In genomic region chrX:129039176-129039575, GRCh38 we compare ENCODE assay signal across 16 cellular contexts.
A peak's percentile ranks its signal among the peaks of the same experiment; 100 is the strongest.
DNase-seq lines count a peak whose midpoint lies in the region; ATAC-seq, FAIRE-seq and TF ChIP-seq lines count a peak whose summit lies in the region.
"Had no signal": no experiment of that assay in that cellular context is flagged by ENCODE, and none has a peak within 500 bp of the region (broad histone marks: within the 10 kb centered on the region; RNA-seq: fewer than 3 reads in every experiment).

No MANE protein-coding gene starts in this region.

- H3K4me1 ChIP-seq in osteoblast (ENCODE audit: insufficient read depth, low read length): no peaks in the 10 kb centered on the region
- H3K4me1 ChIP-seq in left ventricle myocardium inferior: no peaks in the 10 kb centered on the region
- H3K4me1 ChIP-seq: BLaER1 treated with 17β-estradiol and CSF1 and Interleukin-3, amounts not matched to agents 10 nM and 100 nM had no signal

- H3K4me2 ChIP-seq in osteoblast (ENCODE audit: insufficient read depth, low read length): no peak overlapping the region
- H3K4me2 ChIP-seq: BLaER1 treated with 17β-estradiol and CSF1 and Interleukin-3, amounts not matched to agents 10 nM and 100 nM; GM23338 had no signal

- POLR2A ChIA-PET in WTC11 (lab: Charles Lee): no interaction called here

- H4K20me1 ChIP-seq in osteoblast (ENCODE audit: insufficient read depth, low read length): no peaks in the 10 kb centered on the region

- FAIRE-seq in GM19239 (lab: Jason Lieb, UNC): no peak
- FAIRE-seq: GM12891 had no signal

- H3K27me3 Mint-ChIP-seq in WTC11 (ENCODE audit: low read depth): no peaks in the 10 kb centered on the region
- H3K27me3 Mint-ChIP-seq: CD4-positive, CD25-positive, alpha-beta regulatory T cell had no signal

- H3K36me3 ChIP-seq in osteoblast (ENCODE audit: insufficient read depth, low read length) (no peaks in the 10 kb centered on the region), left ventricle myocardium inferior (no peaks in the 10 kb centered on the region)
- H3K36me3 ChIP-seq: BLaER1 treated with 17β-estradiol and CSF1 and Interleukin-3, amounts not matched to agents 10 nM and 100 nM had no signal

- H3K4me1 Mint-ChIP-seq in WTC11: peaks cover 24% of the 10 kb centered on the region
- H3K4me1 Mint-ChIP-seq: CD4-positive, CD25-positive, alpha-beta regulatory T cell; GM23338 had no signal

- H3K27ac Mint-ChIP-seq in WTC11: 0 out of 2 replicates have a peak overlapping the region, but pooled peaks have one; percentile 41
- H3K27ac Mint-ChIP-seq: CD4-positive, CD25-positive, alpha-beta regulatory T cell; GM23338 had no signal

- H3K36me3 Mint-ChIP-seq in WTC11: peaks cover 16% of the 10 kb centered on the region
- H3K36me3 Mint-ChIP-seq: CD4-positive, CD25-positive, alpha-beta regulatory T cell had no signal

- H3K79me2 ChIP-seq in osteoblast (ENCODE audit: insufficient read depth, low read length): no peaks in the 10 kb centered on the region

- H2AFZ ChIP-seq in osteoblast (ENCODE audit: low read length): no peak overlapping the region
- H2AFZ ChIP-seq: GM23338 had no signal

- intact Hi-C loops in left ventricle myocardium inferior (cut with micrococcal nuclease): no loop called here

- H3K4me3 ChIP-seq in osteoblast (ENCODE audit: insufficient read depth, low read length) (no peak overlapping the region), left ventricle myocardium inferior (no peak overlapping the region)
- H3K4me3 ChIP-seq: BLaER1 treated with 17β-estradiol and CSF1 and Interleukin-3, amounts not matched to agents 10 nM and 100 nM; GM23338 had no signal

- DNase-seq in COR-L47 (lab: John Stamatoyannopoulos, UW) (peak; percentile 5), NCI-H146 (lab: John Stamatoyannopoulos, UW) (peak; percentile 75), WTC11 (ENCODE audit: low spot score) (no peak), osteoblast (ENCODE audit: insufficient read length, low spot score, missing footprints) (peak; percentile 19), left ventricle myocardium inferior (no peak), GM19239 (ENCODE audit: insufficient read length, low spot score) (no peak)
- no peak for DNase-seq in stimulated activated CD8-positive, alpha-beta memory T cell treated with anti-CD3 and anti-CD28 coated beads, Interleukin-4, amount 100 ng/mL, for 48 hours
- DNase-seq: ACHN; Calu3; CD4-positive, CD25-positive, alpha-beta regulatory T cell; DMS 273 treated with DMSO at 0.1 percent for 48 hours; H7; IMR-90 had no signal

- TF ChIP-seq CTCF in WTC11 (IDR thresholded peaks at IDR 0.05) (no peak), osteoblast (IDR thresholded peaks at IDR 0.05; ENCODE audit: extremely low read depth, low read depth, low read length) (no peak), left ventricle myocardium inferior (IDR thresholded peaks at IDR 0.05; ENCODE audit: borderline replicate concordance) (no peak)

- CTCF ChIA-PET in WTC11 (lab: Charles Lee): no interaction called here

- no peak overlapping the region for H3K4me3 Mint-ChIP-seq in WTC11
- H3K4me3 Mint-ChIP-seq: CD4-positive, CD25-positive, alpha-beta regulatory T cell; GM23338 had no signal

- H3K9me3 ChIP-seq in osteoblast (ENCODE audit: low read depth, low read length) (no peaks in the 10 kb centered on the region), left ventricle myocardium inferior (replicated peaks) (no peaks in the 10 kb centered on the region)
- H3K9me3 ChIP-seq: BLaER1 treated with 17β-estradiol and CSF1 and Interleukin-3, amounts not matched to agents 10 nM and 100 nM had no signal

- H3K9me3 Mint-ChIP-seq in WTC11: peaks cover 3% of the 10 kb centered on the region

- no peaks in the 10 kb centered on the region for H3K27me3 ChIP-seq in osteoblast (ENCODE audit: insufficient read depth, low read length)
- no peaks in the 10 kb centered on the region for H3K27me3 ChIP-seq in left ventricle myocardium inferior (ENCODE audit: low read depth)

- peak; percentile 43 for ATAC-seq in WTC11
- ATAC-seq: GM23338 had no signal

- no peak overlapping the region for H3K27ac ChIP-seq in osteoblast (ENCODE audit: low read depth, low read length)
- H3K27ac ChIP-seq in left ventricle myocardium inferior (replicated peaks): no peak overlapping the region
- H3K27ac ChIP-seq: BLaER1 treated with 17β-estradiol and CSF1 and Interleukin-3, amounts not matched to agents 10 nM and 100 nM had no signal

TF ChIP-seq in WTC11, 78 proteins besides CTCF, POLR2A, EP300 and RAD21:
- TF ChIP-seq FOXJ3 (CRISPR knock-in tag; IDR thresholded peaks at IDR 0.05; ENCODE audit: borderline replicate concordance) (no peak), PRDM15 (CRISPR knock-in tag; IDR thresholded peaks at IDR 0.05) (no peak), ARID4B (CRISPR knock-in tag; IDR thresholded peaks at IDR 0.05; ENCODE audit: borderline replicate concordance) (no peak), ZNF423 (CRISPR knock-in tag; IDR thresholded peaks at IDR 0.05) (no peak), ZNF425 (CRISPR knock-in tag; conservative IDR thresholded peaks at IDR 0.05) (no peak), CREM (CRISPR knock-in tag; IDR thresholded peaks at IDR 0.05) (no peak), ZNF219 (CRISPR knock-in tag; IDR thresholded peaks at IDR 0.05; ENCODE audit: borderline replicate concordance) (no peak)
TF ChIP-seq in WTC11: peak in this region for 0.

Comparison
In these comparisons a context has a peak if more than half of its experiments do, and no peak if none do; other contexts are left out.
1. DNase-seq: peak in COR-L47 (single experiment), NCI-H146 (single experiment) and osteoblast (single experiment); none in WTC11 (single experiment), left ventricle myocardium inferior (single experiment), GM19239 (single experiment) and stimulated activated CD8-positive, alpha-beta memory T cell treated with anti-CD3 and anti-CD28 coated beads, Interleukin-4, amount 100 ng/mL, for 48 hours (single experiment).